In genomic region chr12:20268771-20269170, GRCh38 we compare ENCODE assay signal across 26 cellular contexts.
"Had no signal": no experiment of that assay in that cellular context is flagged by ENCODE, and none has a peak within 500 bp of the region (broad histone marks: within the 10 kb centered on the region; RNA-seq: fewer than 3 reads in every experiment).

No MANE protein-coding gene starts in this region.

- H3K4me1 ChIP-seq: left lung, testis, vagina had no signal

- H3K27ac ChIP-seq: coronary artery, left lung, testis, vagina had no signal

- H3K36me3 ChIP-seq: esophagus muscularis mucosa, left lung, sigmoid colon, vagina had no signal

- H3K4me3 ChIP-seq: coronary artery, esophagus muscularis mucosa, left lung, sigmoid colon, smooth muscle cell, testis, vagina had no signal

- DNase-seq: activated B cell treated with CpG ODN at 0.5 μM for 24 hours; activated CD4-positive, alpha-beta T cell treated with anti-CD3 and anti-CD28 coated beads for 36 hours; activated CD4-positive, alpha-beta T cell treated with anti-CD3 and anti-CD28 coated beads, Interleukin-2, amount 50 U/mL, for 48 hours; activated effector memory CD4-positive, alpha-beta T cell treated with anti-CD3 and anti-CD28 coated beads, Interleukin-2, amount 50 U/mL, for 16 hours; activated naive CD4-positive, alpha-beta T cell treated with anti-CD3 and anti-CD28 coated beads, Interleukin-2, amount 10 ng/mL, durations not matched to agents 7 days and 5 days; activated T-cell treated with anti-CD3 and anti-CD28 coated beads, Interleukin-2, amount 50 U/mL, for 72 hours; amygdala; cerebellar nuclear complex; glutamatergic neuron; hippocampal formation; kidney glomerular epithelial cell; mammary epithelial cell; natural killer cell; retina; sigmoid colon; stimulated activated CD4-positive, alpha-beta T cell treated with anti-CD3 and anti-CD28 coated beads, Interleukin-15, amount 100 ng/mL, for 24 hours; testis had no signal

- H3K9me3 ChIP-seq: esophagus muscularis mucosa, left lung, sigmoid colon, testis, vagina had no signal

- H3K4me2 ChIP-seq: smooth muscle cell had no signal

- ATAC-seq: activated CD4-positive, alpha-beta T cell treated with anti-CD3 and anti-CD28 coated beads for 36 hours; activated T-cell treated with anti-CD3 and anti-CD28 coated beads, Interleukin-2, amount 50 U/mL, for 72 hours; left lung; natural killer cell; stimulated activated memory B cell treated with anti-CD40 and anti-IgM and Interleukin-4, amounts not matched to agents 10 μg/mL and 1 μg/mL and 100 μg/mL, for 72 hours had no signal

- H3K27me3 ChIP-seq: esophagus muscularis mucosa, left lung, sigmoid colon, testis, vagina had no signal

- FAIRE-seq: bronchial epithelial cell, frontal cortex, TTC549 had no signal
